ENCODE assay signal across 8 cellular contexts in the genomic region with DNA sequence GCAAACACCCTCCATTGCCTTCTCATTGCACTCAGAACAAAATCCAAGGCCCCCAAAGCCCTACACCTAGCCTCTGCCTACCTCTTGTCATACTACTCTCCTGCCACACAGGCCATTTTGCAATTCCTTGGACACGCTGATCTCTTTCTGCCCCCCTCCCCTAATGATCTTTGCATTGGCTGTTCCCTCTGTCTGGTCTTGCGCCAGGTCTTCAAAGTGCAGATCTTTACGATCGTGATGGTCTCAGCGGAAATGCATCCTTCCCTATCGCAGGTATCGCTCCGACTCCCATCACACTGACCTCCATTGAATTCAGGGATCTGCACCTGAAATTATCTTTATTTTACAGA. TPM values are rescaled to one million over a fixed set of nuclear protein-coding genes. Genes with fewer than 3 reads are reported as not detected.
DNase-seq lines count a peak whose midpoint lies in the region; ATAC-seq and TF ChIP-seq lines count a peak whose summit lies in the region.

No MANE protein-coding gene starts in this region.

- TF ChIP-seq CTCF in KMS-11 (conservative IDR thresholded peaks at IDR 0.05; ENCODE audit: low read depth, low read length) (no peak), chondrocyte (IDR thresholded peaks at IDR 0.05) (no peak)

- no peaks in the 10 kb centered on the region for H3K36me3 ChIP-seq in KMS-11 (ENCODE audit: insufficient read depth)
- peaks cover 0 to 8% (median 0%) of the 10 kb centered on the region in 3 experiments for H3K36me3 ChIP-seq in naive thymus-derived CD4-positive, alpha-beta T cell (ENCODE audit: control insufficient read depth in 2 of 3, insufficient read depth in 3 of 3, low read length in 3 of 3)

- intact Hi-C loops in naive thymus-derived CD4-positive, alpha-beta T cell (cut with micrococcal nuclease) = loop anchor here (1.0 to 2.0 kb wide), 4 partner anchors 54 to 290 kb away; a partner anchor contains a TSS

- no peaks in the 10 kb centered on the region for H3K27me3 ChIP-seq in KMS-11 (ENCODE audit: insufficient read depth, low read depth)
- H3K27me3 ChIP-seq in naive thymus-derived CD4-positive, alpha-beta T cell (ENCODE audit: control insufficient read depth in 2 of 2, insufficient read depth in 2 of 2, low read length in 2 of 2) = no peaks in the 10 kb centered on the region

- DNase-seq in Ammon's horn (ENCODE audit: low spot score) = peak; percentile 12
- DNase-seq in chondrocyte (ENCODE audit: low spot score) = no peak
- peak in 1 of 9 donors; percentile 2 for DNase-seq in naive thymus-derived CD4-positive, alpha-beta T cell
- no peak for DNase-seq in NCI-H1417 (lab: John Stamatoyannopoulos, UW)
- DNase-seq in DMS79 treated with DMSO at 0.1 percent for 48 hours (lab: John Stamatoyannopoulos, UW) = no peak
- no peak for DNase-seq in dedifferentiated amniotic fluid mesenchymal stem cell (ENCODE audit: extremely low spot score)

- H3K4me3 ChIP-seq in KMS-11 (IDR thresholded peaks at IDR 0.05; ENCODE audit: insufficient read depth, low read depth, low read length) = peak overlapping the region; percentile 52
- H3K4me3 ChIP-seq in naive thymus-derived CD4-positive, alpha-beta T cell (ENCODE audit: low read length) = peak overlapping the region; percentile 79

- H4K20me1 ChIP-seq in KMS-11 (ENCODE audit: insufficient read depth) = no peaks in the 10 kb centered on the region

- CTCF ChIA-PET in naive thymus-derived CD4-positive, alpha-beta T cell (lab: Charles Lee) = interaction anchor here (1.1 to 5.8 kb wide), 3 partner anchors 10 to 182 kb away, joined by 5 to 25 read pairs (median 12); no protein-coding TSS in a partner anchor

- peaks cover 27% of the 10 kb centered on the region; the same call in 1 of the 2 replicates for H3K79me2 ChIP-seq in KMS-11 (ENCODE audit: insufficient read depth, low read depth)

- peaks cover 4% of the 10 kb centered on the region for H3K27me3 Mint-ChIP-seq in chondrocyte (ENCODE audit: low read depth)
- H3K27me3 Mint-ChIP-seq in naive thymus-derived CD4-positive, alpha-beta T cell = peaks cover 0 to 12% (median 0%) of the 10 kb centered on the region in 5 donors

- ATAC-seq in naive thymus-derived CD4-positive, alpha-beta T cell = no peak
- ATAC-seq in GM18511 (IDR thresholded peaks at IDR 0.05; ENCODE audit: unreplicated experiment) = no peak

- H3K9ac ChIP-seq in KMS-11 = peak overlapping the region; percentile 80

- peak overlapping the region; percentile 70 for H3K4me2 ChIP-seq in KMS-11

- POLR2A ChIA-PET in naive thymus-derived CD4-positive, alpha-beta T cell (lab: Charles Lee) = interaction anchor here (0.6 to 3.4 kb wide), 13 partner anchors 9 to 291 kb away, joined by 3 to 40 read pairs (median 4); a partner anchor contains a TSS

- peak overlapping the region; percentile 57 for H3K27ac Mint-ChIP-seq in chondrocyte (ENCODE audit: unreplicated experiment)
- H3K27ac Mint-ChIP-seq in naive thymus-derived CD4-positive, alpha-beta T cell = peak overlapping the region; percentile 64 to 91 (median 89)

- no peak overlapping the region for H3K27ac ChIP-seq in KMS-11
- H3K27ac ChIP-seq in naive thymus-derived CD4-positive, alpha-beta T cell (ENCODE audit: low read depth, low read length) = peak overlapping the region; percentile 93

- H3K4me3 Mint-ChIP-seq in chondrocyte (ENCODE audit: unreplicated experiment) = peak overlapping the region; percentile 82
- peak overlapping the region; percentile 82 to 92 (median 88) for H3K4me3 Mint-ChIP-seq in naive thymus-derived CD4-positive, alpha-beta T cell

- H3K36me3 Mint-ChIP-seq in chondrocyte (ENCODE audit: low read depth) = no peaks in the 10 kb centered on the region
- H3K36me3 Mint-ChIP-seq in naive thymus-derived CD4-positive, alpha-beta T cell = peaks cover 0 to 2% (median 0%) of the 10 kb centered on the region in 5 donors

- H3K9me3 ChIP-seq in naive thymus-derived CD4-positive, alpha-beta T cell (ENCODE audit: control insufficient read depth in 2 of 3, low read length in 3 of 3) = no peaks in the 10 kb centered on the region

- H3K9me3 Mint-ChIP-seq in chondrocyte (ENCODE audit: low read depth) = no peaks in the 10 kb centered on the region
- H3K9me3 Mint-ChIP-seq in naive thymus-derived CD4-positive, alpha-beta T cell = peaks cover 0 to 2% (median 0%) of the 10 kb centered on the region in 11 donors

- H3K4me1 Mint-ChIP-seq in chondrocyte (ENCODE audit: low read depth) = peaks cover 28% of the 10 kb centered on the region
- H3K4me1 Mint-ChIP-seq in naive thymus-derived CD4-positive, alpha-beta T cell = peaks cover 19 to 53% (median 46%) of the 10 kb centered on the region in 7 donors

- H3K4me1 ChIP-seq in KMS-11 (ENCODE audit: low read depth, poor library complexity, severe bottlenecking) = peaks cover 15% of the 10 kb centered on the region
- peaks cover 8 to 20% of the 10 kb centered on the region in 2 donors for H3K4me1 ChIP-seq in naive thymus-derived CD4-positive, alpha-beta T cell (ENCODE audit: control insufficient read depth in 2 of 2, insufficient read depth in 2 of 2, low read length in 2 of 2)

- peak overlapping the region; percentile 100 for H2AFZ ChIP-seq in KMS-11 (ENCODE audit: low read depth)

RNA-seq across cellular contexts. Expression of a gene that starts 0.8 kb away (rescaled TPM):
- total RNA-seq in chondrocyte = 9.7 to 11.3 TPM (median 10.7 TPM) in 3 replicates
- total RNA-seq in naive thymus-derived CD4-positive, alpha-beta T cell = 10 to 100 TPM in 3 of 5 experiments, 1 to 10 TPM in 2; 8.5 to 24.0 (median 13.5) TPM
- 1 to 10 TPM; 2.8 to 3.4 TPM for polyA plus RNA-seq in naive thymus-derived CD4-positive, alpha-beta T cell

RNA-seq across cellular contexts. Expression of a gene that starts 6.2 kb away (rescaled TPM):
- not detected in 3 replicates for total RNA-seq in chondrocyte
- not detected for total RNA-seq in naive thymus-derived CD4-positive, alpha-beta T cell
- polyA plus RNA-seq in naive thymus-derived CD4-positive, alpha-beta T cell = under 1 TPM in 1 of 2 donors, not detected in 1; 0.36 TPM

RNA-seq across cellular contexts. Expression of a gene that starts 54.0 kb away (rescaled TPM):
- 144 to 176 TPM (median 154 TPM) in 3 replicates for total RNA-seq in chondrocyte
- total RNA-seq in naive thymus-derived CD4-positive, alpha-beta T cell = 100 to 1,000 TPM; 158 to 227 (median 180) TPM
- 100 to 1,000 TPM; 176 to 188 TPM for polyA plus RNA-seq in naive thymus-derived CD4-positive, alpha-beta T cell
